25 cellular contexts compared by ENCODE assay signal in genomic region chr18:11025671-11026070, GRCh38.
DNase-seq lines count a peak whose midpoint lies in the region; ATAC-seq, FAIRE-seq and TF ChIP-seq lines count a peak whose summit lies in the region.
"Had no signal": no experiment of that assay in that cellular context is flagged by ENCODE, and none has a peak within 500 bp of the region (broad histone marks: within the 10 kb centered on the region; RNA-seq: fewer than 3 reads in every experiment).

No MANE protein-coding gene starts in this region.

- intact Hi-C loops in endothelial cell of umbilical vein (cut with micrococcal nuclease) (loop anchor here (1.0 kb wide), 1 partner anchor 20 kb away; no protein-coding TSS in a partner anchor), sciatic nerve (cut with DNase I) (no loop called here)

- no peaks in the 10 kb centered on the region for H3K36me3 Mint-ChIP-seq in T-helper 17 cell (ENCODE audit: low read depth)

- H3K27me3 ChIP-seq in H7 (ENCODE audit: control insufficient read depth, insufficient read depth, low read length) (no peaks in the 10 kb centered on the region), RWPE2 (ENCODE audit: insufficient read depth, poor library complexity, severe bottlenecking) (no peaks in the 10 kb centered on the region), endothelial cell of umbilical vein (ENCODE audit: control insufficient read depth in 2 of 2, insufficient read depth in 2 of 2, low read length in 2 of 2) (no peaks in the 10 kb centered on the region)
- H3K27me3 ChIP-seq: BLaER1 treated with 17β-estradiol and CSF1 and Interleukin-3, amounts not matched to agents 10 nM and 100 nM; Peyer's patch; SJCRH30 had no signal

- H3K4me1 ChIP-seq in RWPE2 (ENCODE audit: insufficient read depth, poor library complexity, severe bottlenecking) (no peaks in the 10 kb centered on the region), endothelial cell of umbilical vein (ENCODE audit: control insufficient read depth, extremely low read depth, insufficient read depth, low read length) (peaks cover 12% of the 10 kb centered on the region)
- H3K4me1 ChIP-seq: A549, Peyer's patch, SJCRH30 had no signal

- no peaks in the 10 kb centered on the region for H3K79me2 ChIP-seq in endothelial cell of umbilical vein (ENCODE audit: control insufficient read depth, insufficient read depth, low read length)

- ATAC-seq in RWPE2 (ENCODE audit: low read depth) (0 out of 3 replicates have a peak, but pooled peaks have one; percentile 25), sciatic nerve (no peak), T-helper 17 cell (no peak), HG03039 (IDR thresholded peaks at IDR 0.05; ENCODE audit: unreplicated experiment) (no peak)
- ATAC-seq: SK-N-SH treated with all-trans-retinoic acid at 6 μM for 48 hours had no signal

- H3K4me3 ChIP-seq in H7 (ENCODE audit: insufficient read depth, low read depth, low read length) (no peak overlapping the region), RWPE2 (ENCODE audit: severe bottlenecking) (no peak overlapping the region), endothelial cell of umbilical vein (replicated peaks in 1 of 3; ENCODE audit: insufficient read depth in 1 of 3, low read depth in 1 of 3, low read length in 3 of 3) (no peak overlapping the region)
- H3K4me3 ChIP-seq: A549; BLaER1 treated with 17β-estradiol and CSF1 and Interleukin-3, amounts not matched to agents 10 nM and 100 nM; Peyer's patch; SJCRH30 had no signal

- peaks cover 12% of the 10 kb centered on the region for H3K27me3 Mint-ChIP-seq in T-helper 17 cell
- H3K27me3 Mint-ChIP-seq: CD4-positive, alpha-beta T cell had no signal

- POLR2A ChIA-PET in endothelial cell of umbilical vein (lab: Charles Lee), result no interaction called here

- no peak overlapping the region for H3K4me3 Mint-ChIP-seq in T-helper 17 cell
- H3K4me3 Mint-ChIP-seq: CD4-positive, alpha-beta T cell had no signal

- no TSS peak for BruUV-seq in endothelial cell of umbilical vein (replicated peaks; lab: Mats Ljungman, UMichigan)

- H3K36me3 ChIP-seq in H7 (replicated peaks; ENCODE audit: control insufficient read depth, insufficient read depth, low read length) (no peaks in the 10 kb centered on the region), RWPE2 (ENCODE audit: low read depth) (no peaks in the 10 kb centered on the region), endothelial cell of umbilical vein (ENCODE audit: control insufficient read depth in 2 of 2, extremely low read depth in 1 of 2, insufficient read depth in 2 of 2, low read length in 2 of 2) (no peaks in the 10 kb centered on the region)
- H3K36me3 ChIP-seq: BLaER1 treated with 17β-estradiol and CSF1 and Interleukin-3, amounts not matched to agents 10 nM and 100 nM; Peyer's patch; SJCRH30 had no signal

- TF ChIP-seq POLR2A in endothelial cell of umbilical vein (IDR thresholded peaks at IDR 0.05; ENCODE audit: low read depth, low read length), result no peak

- H3K4me1 Mint-ChIP-seq in T-helper 17 cell, result peaks cover 5% of the 10 kb centered on the region

- H4K20me1 ChIP-seq in endothelial cell of umbilical vein (replicated peaks; ENCODE audit: control insufficient read depth, extremely low read depth, insufficient read depth, low read length), result no peaks in the 10 kb centered on the region
- H4K20me1 ChIP-seq: BLaER1 treated with 17β-estradiol and CSF1 and Interleukin-3, amounts not matched to agents 10 nM and 100 nM had no signal

- no peak overlapping the region for H3K9ac ChIP-seq in endothelial cell of umbilical vein (replicated peaks; ENCODE audit: extremely low read depth, insufficient read depth, low read length)
- H3K9ac ChIP-seq: BLaER1 treated with 17β-estradiol and CSF1 and Interleukin-3, amounts not matched to agents 10 nM and 100 nM had no signal

- no peak overlapping the region for H3K4me2 ChIP-seq in endothelial cell of umbilical vein (ENCODE audit: insufficient read depth, low read length)
- H3K4me2 ChIP-seq: A549 had no signal

- H2AFZ ChIP-seq in endothelial cell of umbilical vein (ENCODE audit: low read depth, low read length), result peak overlapping the region; percentile 55

- CTCF ChIA-PET in endothelial cell of umbilical vein (lab: Charles Lee), result interaction anchor here (0.8 to 3.3 kb wide), 2 partner anchors 15 to 174 kb away, joined by 3 to 13 read pairs; no protein-coding TSS in a partner anchor

- dilution Hi-C loops in endothelial cell of umbilical vein (cut with MboI; ENCODE audit: extremely low pct_ligation_motif_present, low sequenced_read_pairs), result no loop called here

- H3K9me3 ChIP-seq in RWPE2 (ENCODE audit: severe bottlenecking), result no peaks in the 10 kb centered on the region
- H3K9me3 ChIP-seq in endothelial cell of umbilical vein (replicated peaks; ENCODE audit: control insufficient read depth, insufficient read depth, low read length), result no peaks in the 10 kb centered on the region
- H3K9me3 ChIP-seq in T-helper 17 cell (ENCODE audit: control insufficient read depth, low read length, poor library complexity, severe bottlenecking), result no peaks in the 10 kb centered on the region
- H3K9me3 ChIP-seq: A549, Peyer's patch, SJCRH30 had no signal

- H3K27ac Mint-ChIP-seq in T-helper 17 cell, result no peak overlapping the region
- H3K27ac Mint-ChIP-seq: CD4-positive, alpha-beta T cell had no signal

- DNase-seq in H7, result peak; percentile 24
- no peak for DNase-seq in RWPE2 (ENCODE audit: low spot score)
- DNase-seq in endothelial cell of umbilical vein (ENCODE audit: low read depth, low spot score), result no peak
- DNase-seq in sciatic nerve (ENCODE audit: low spot score), result no peak
- DNase-seq in T-helper 17 cell, result no peak
- DNase-seq in NCI-H524 (lab: John Stamatoyannopoulos, UW), result no peak
- DNase-seq: AML-193; CD4-positive, alpha-beta T cell; DMS53; GF-D8; KBM-7; MM.1S; NCI-H2029; NCI-H446; NCI-H526; OCI-M1; Peyer's patch; SJCRH30 had no signal

- no peaks in the 10 kb centered on the region for H3K9me1 ChIP-seq in endothelial cell of umbilical vein (replicated peaks; ENCODE audit: control insufficient read depth, extremely low read depth, insufficient read depth, low read length)

- no peak for TF ChIP-seq CTCF in RWPE2 (IDR thresholded peaks at IDR 0.05; ENCODE audit: poor library complexity, severe bottlenecking)
- TF ChIP-seq CTCF in endothelial cell of umbilical vein (IDR thresholded peaks at IDR 0.05; ENCODE audit: extremely low read depth in 1 of 2, insufficient read depth in 1 of 2, low read depth in 1 of 2, low read length in 2 of 2), result no peak

- no peak for FAIRE-seq in endothelial cell of umbilical vein (lab: Jason Lieb, UNC)
- FAIRE-seq: A549, D721Med, GM12892, H54 had no signal

- no peak overlapping the region for H3K27ac ChIP-seq in RWPE2 (ENCODE audit: poor library complexity, severe bottlenecking)
- no peak overlapping the region for H3K27ac ChIP-seq in endothelial cell of umbilical vein (ENCODE audit: insufficient read depth, low read depth, low read length)
- H3K27ac ChIP-seq: A549; BLaER1 treated with 17β-estradiol and CSF1 and Interleukin-3, amounts not matched to agents 10 nM and 100 nM; Peyer's patch; SJCRH30 had no signal

TF ChIP-seq in endothelial cell of umbilical vein, 7 proteins besides CTCF, POLR2A, EP300 and RAD21:
- no peak for TF ChIP-seq EZH2 (IDR thresholded peaks at IDR 0.05; ENCODE audit: borderline replicate concordance, low read depth, low read length, severe bottlenecking)
- TF ChIP-seq JUN (IDR thresholded peaks at IDR 0.05; ENCODE audit: borderline replicate concordance, insufficient read depth, insufficient read length, low read depth), result no peak
- no peak for TF ChIP-seq MAX (IDR thresholded peaks at IDR 0.05; ENCODE audit: insufficient read depth, insufficient read length)
- TF ChIP-seq GATA2 (IDR thresholded peaks at IDR 0.05; ENCODE audit: insufficient read depth, insufficient read length, low read depth, low read length), result no peak
- TF ChIP-seq MYC (IDR thresholded peaks at IDR 0.05; ENCODE audit: low read depth, low read length), result no peak
- no peak for TF ChIP-seq FOS (IDR thresholded peaks at IDR 0.05; ENCODE audit: borderline replicate concordance, insufficient read depth, low read length)
- no peak for TF ChIP-seq POLR2AphosphoS5 (IDR thresholded peaks at IDR 0.05; ENCODE audit: insufficient read depth, low read depth, low read length)
